In genomic region chr5:168859471-168859870, GRCh38 we compare ENCODE assay signal across 8 cellular contexts.
"Had no signal": no experiment of that assay in that cellular context is flagged by ENCODE, and none has a peak within 500 bp of the region (broad histone marks: within the 10 kb centered on the region; RNA-seq: fewer than 3 reads in every experiment).

No MANE protein-coding gene starts in this region.

- H3K27ac ChIP-seq: GM23248 had no signal

- H3K36me3 ChIP-seq: HAP-1 had no signal

- DNase-seq: GM23248, GOT3, H7, H9, HCEC 1CT, HFFc6 had no signal

- H3K4me2 ChIP-seq: GM23338 had no signal

- H2AFZ ChIP-seq: GM23248, GM23338 had no signal

- H3K9me3 ChIP-seq: HAP-1 had no signal

- H3K4me3 ChIP-seq: GM23248, GM23338, HAP-1 had no signal

- H3K9ac ChIP-seq: GM23248 had no signal
